19 cellular contexts compared by ENCODE assay signal in genomic region chr12:1132309-1132708, GRCh38.
DNase-seq lines count a peak whose midpoint lies in the region; ATAC-seq, FAIRE-seq and TF ChIP-seq lines count a peak whose summit lies in the region.
"Had no signal": no experiment of that assay in that cellular context is flagged by ENCODE, and none has a peak within 500 bp of the region (broad histone marks: within the 10 kb centered on the region; RNA-seq: fewer than 3 reads in every experiment).

No MANE protein-coding gene starts in this region.

- H3K9me3 Mint-ChIP-seq in activated naive CD4-positive, alpha-beta T cell treated with anti-CD3 and anti-CD28 coated beads, Interleukin-2, amount 10 ng/mL, durations not matched to agents 7 days and 5 days, result no peaks in the 10 kb centered on the region
- H3K9me3 Mint-ChIP-seq: CD8-positive, alpha-beta memory T cell; GM23338 had no signal

- CTCF ChIA-PET in A549 (lab: Yijun Ruan, JAX), result interaction anchor here (0.6 to 0.8 kb wide), 2 partner anchors 332 to 452 kb away, joined by 3 read pairs; no protein-coding TSS in a partner anchor
- CTCF ChIA-PET in activated naive CD4-positive, alpha-beta T cell treated with anti-CD3 and anti-CD28 coated beads, Interleukin-2, amount 10 ng/mL, durations not matched to agents 7 days and 5 days (lab: Charles Lee), result no interaction called here

- no peak for FAIRE-seq in A549 (lab: Jason Lieb, UNC)
- FAIRE-seq: H54 had no signal

- H3K27ac ChIP-seq in A549 (no peak overlapping the region), VCaP (peak overlapping the region; percentile 89), right lobe of liver (peak overlapping the region in 2 of 3 donors; percentile 59 to 60), psoas muscle (no peak overlapping the region), Peyer's patch (no peak overlapping the region)
- H3K27ac ChIP-seq: BLaER1 treated with 17β-estradiol and CSF1 and Interleukin-3, amounts not matched to agents 10 nM and 100 nM; HL-60 had no signal

- H3K36me3 ChIP-seq in right lobe of liver (no peaks in the 10 kb centered on the region), psoas muscle (ENCODE audit: insufficient read depth in 1 of 2, low read depth in 1 of 2) (no peaks in the 10 kb centered on the region), Peyer's patch (no peaks in the 10 kb centered on the region)

- H3K4me3 ChIP-seq in A549 (no peak overlapping the region), right lobe of liver (no peak overlapping the region), psoas muscle (peak overlapping the region; percentile 27), Peyer's patch (no peak overlapping the region)
- H3K4me3 ChIP-seq: BLaER1 treated with 17β-estradiol and CSF1 and Interleukin-3, amounts not matched to agents 10 nM and 100 nM; GM23338 had no signal

- 79% methylated on average over 6 of the region's 6 CpGs for WGBS in A549 (ENCODE audit: missing lambda C conversion rate)
- WGBS in right lobe of liver (ENCODE audit: insufficient coverage, low coverage, low lambda C conversion rate, missing lambda C conversion rate), result 22% methylated on average over 6 of the region's 6 CpGs
- 28 to 48% (median 34%) methylated on average over 6 of the region's 6 CpGs for WGBS in psoas muscle, 3 donors

- TF ChIP-seq POLR2A in A549 (IDR thresholded peaks at IDR 0.05; ENCODE audit: low read length), result no peak
- no peak for TF ChIP-seq POLR2A in right lobe of liver (IDR thresholded peaks at IDR 0.05)
- no peak for TF ChIP-seq POLR2A in Peyer's patch (IDR thresholded peaks at IDR 0.05)

- DNase-seq in A549 (ENCODE audit: low read depth in 1 of 2, low spot score in 1 of 2) (no peak), right lobe of liver (no peak), psoas muscle (no peak), Peyer's patch (no peak)
- DNase-seq in activated CD4-positive, alpha-beta T cell treated with anti-CD3 and anti-CD28 coated beads for 1 hour, result no peak
- no peak for DNase-seq in stimulated activated naive CD8-positive, alpha-beta T cell treated with anti-CD3 and anti-CD28 coated beads, Interleukin-15, Interleukin-2, amounts not matched to agents 100 U/mL and 50 U/mL, for 24 hours
- DNase-seq in activated naive CD4-positive, alpha-beta T cell treated with anti-CD3 and anti-CD28 coated beads, Interleukin-2, amount 10 ng/mL, durations not matched to agents 7 days and 5 days, result no peak
- DNase-seq: 8988T; CD8-positive, alpha-beta memory T cell; COR-L47; GDM1; HCEC 1CT; IMR-90 had no signal

- H3K9me3 ChIP-seq in A549 (no peaks in the 10 kb centered on the region), right lobe of liver (no peaks in the 10 kb centered on the region), psoas muscle (no peaks in the 10 kb centered on the region), Peyer's patch (no peaks in the 10 kb centered on the region)
- H3K9me3 ChIP-seq: BLaER1 treated with 17β-estradiol and CSF1 and Interleukin-3, amounts not matched to agents 10 nM and 100 nM had no signal

- intact Hi-C loops in right lobe of liver (cut with DNase I), result no loop called here
- intact Hi-C loops in psoas muscle (cut with DNase I), result no loop called here

- no peak overlapping the region for H3K4me3 Mint-ChIP-seq in activated naive CD4-positive, alpha-beta T cell treated with anti-CD3 and anti-CD28 coated beads, Interleukin-2, amount 10 ng/mL, durations not matched to agents 7 days and 5 days
- H3K4me3 Mint-ChIP-seq: B cell; CD8-positive, alpha-beta memory T cell; GM23338 had no signal

- no peak for ATAC-seq in A549
- peak in 1 of 4 donors; percentile 6 for ATAC-seq in right lobe of liver
- peak in 3 of 4 donors; percentile 42 to 87 (median 78) for ATAC-seq in psoas muscle
- no peak for ATAC-seq in stimulated activated naive CD8-positive, alpha-beta T cell treated with anti-CD3 and anti-CD28 coated beads, Interleukin-15, Interleukin-2, amounts not matched to agents 100 U/mL and 50 U/mL, for 24 hours
- ATAC-seq: GM23338 had no signal

- no peak for TF ChIP-seq CTCF in A549 (IDR thresholded peaks at IDR 0.05)
- TF ChIP-seq CTCF in VCaP (conservative IDR thresholded peaks at IDR 0.05), result no peak
- TF ChIP-seq CTCF in right lobe of liver (IDR thresholded peaks at IDR 0.05), result no peak
- TF ChIP-seq CTCF in psoas muscle (IDR thresholded peaks at IDR 0.05), result no peak
- no peak for TF ChIP-seq CTCF in Peyer's patch (IDR thresholded peaks at IDR 0.05)

- H3K4me2 ChIP-seq in A549, result no peak overlapping the region
- H3K4me2 ChIP-seq: BLaER1 treated with 17β-estradiol and CSF1 and Interleukin-3, amounts not matched to agents 10 nM and 100 nM; GM23338 had no signal

- H3K27me3 ChIP-seq in right lobe of liver, result no peaks in the 10 kb centered on the region
- no peaks in the 10 kb centered on the region for H3K27me3 ChIP-seq in psoas muscle (ENCODE audit: insufficient read depth in 3 of 3, low read length in 2 of 3)
- no peaks in the 10 kb centered on the region for H3K27me3 ChIP-seq in Peyer's patch
- H3K27me3 ChIP-seq: BLaER1 treated with 17β-estradiol and CSF1 and Interleukin-3, amounts not matched to agents 10 nM and 100 nM had no signal

- TF ChIP-seq EP300 in A549 (IDR thresholded peaks at IDR 0.05), result no peak

- H3K27ac Mint-ChIP-seq in activated naive CD4-positive, alpha-beta T cell treated with anti-CD3 and anti-CD28 coated beads, Interleukin-2, amount 10 ng/mL, durations not matched to agents 7 days and 5 days, result no peak overlapping the region
- H3K27ac Mint-ChIP-seq: B cell, GM23338 had no signal

- no peak for TF ChIP-seq RAD21 in A549 (conservative IDR thresholded peaks at IDR 0.05 in 1 of 2, IDR thresholded peaks at IDR 0.05 in 1 of 2)

- no peaks in the 10 kb centered on the region for H3K27me3 Mint-ChIP-seq in activated naive CD4-positive, alpha-beta T cell treated with anti-CD3 and anti-CD28 coated beads, Interleukin-2, amount 10 ng/mL, durations not matched to agents 7 days and 5 days
- H3K27me3 Mint-ChIP-seq: B cell; CD8-positive, alpha-beta memory T cell had no signal

- POLR2A ChIA-PET in A549 (lab: Yijun Ruan, JAX), result no interaction called here

- H3K36me3 Mint-ChIP-seq in activated naive CD4-positive, alpha-beta T cell treated with anti-CD3 and anti-CD28 coated beads, Interleukin-2, amount 10 ng/mL, durations not matched to agents 7 days and 5 days, result peaks cover 2% of the 10 kb centered on the region

- H3K4me1 ChIP-seq in A549 (peaks cover 7% of the 10 kb centered on the region; the same call in 1 of the 3 replicates), right lobe of liver (peaks cover 0 to 37% (median 11%) of the 10 kb centered on the region in 4 donors), psoas muscle (peaks cover 7% of the 10 kb centered on the region), Peyer's patch (no peaks in the 10 kb centered on the region)
- H3K4me1 ChIP-seq: BLaER1 treated with 17β-estradiol and CSF1 and Interleukin-3, amounts not matched to agents 10 nM and 100 nM had no signal

- peaks cover 7% of the 10 kb centered on the region for H3K4me1 Mint-ChIP-seq in activated naive CD4-positive, alpha-beta T cell treated with anti-CD3 and anti-CD28 coated beads, Interleukin-2, amount 10 ng/mL, durations not matched to agents 7 days and 5 days
- H3K4me1 Mint-ChIP-seq: B cell had no signal

TF ChIP-seq in A549, 52 proteins besides CTCF, POLR2A, EP300 and RAD21:
- peak; percentile 48 for TF ChIP-seq MAFK (IDR thresholded peaks at IDR 0.05; ENCODE audit: partially characterized antibody)
- no peak for TF ChIP-seq HOXB5 (CRISPR knock-in tag; IDR thresholded peaks at IDR 0.05)

Comparison
In these comparisons a context has a peak if more than half of its experiments do, and no peak if none do; other contexts are left out.
1. ATAC-seq: peak in psoas muscle (3 of 4); none in A549 (0 of 2) and stimulated activated naive CD8-positive, alpha-beta T cell treated with anti-CD3 and anti-CD28 coated beads, Interleukin-15, Interleukin-2, amounts not matched to agents 100 U/mL and 50 U/mL, for 24 hours (single experiment).
2. H3K27ac ChIP-seq: peak in VCaP (single experiment) and right lobe of liver (2 of 3); none in A549 (0 of 2), psoas muscle (single experiment) and Peyer's patch (0 of 4).